In genomic region chr10:63986536-63986935, GRCh38 we compare ENCODE assay signal across 19 cellular contexts.
A peak's percentile ranks its signal among the peaks of the same experiment; 100 is the strongest.
DNase-seq lines count a peak whose midpoint lies in the region; ATAC-seq lines count a peak whose summit lies in the region.
"Had no signal": no experiment of that assay in that cellular context is flagged by ENCODE, and none has a peak within 500 bp of the region (broad histone marks: within the 10 kb centered on the region; RNA-seq: fewer than 3 reads in every experiment).

No MANE protein-coding gene starts in this region.

- H3K36me3 Mint-ChIP-seq in activated T-cell treated with anti-CD3 and anti-CD28 coated beads, Interleukin-2, amount 50 U/mL, for 4 hours (ENCODE audit: insufficient read depth) = no peaks in the 10 kb centered on the region
- H3K36me3 Mint-ChIP-seq: CD4-positive, alpha-beta memory T cell had no signal

- H3K27me3 ChIP-seq in trophoblast cell (ENCODE audit: insufficient read depth, low read length) = no peaks in the 10 kb centered on the region

- H3K14ac ChIP-seq in trophoblast cell (ENCODE audit: low read length) = no peak overlapping the region

- H2BK120ac ChIP-seq in trophoblast cell (ENCODE audit: insufficient read depth, low read length, poor library complexity) = no peak overlapping the region

- no peak for ATAC-seq in activated T-cell treated with anti-CD3 and anti-CD28 coated beads, Interleukin-2, amount 50 U/mL, for 4 hours
- ATAC-seq: A549, HCT116 had no signal

- peaks cover 16% of the 10 kb centered on the region for H3K9me3 ChIP-seq in trophoblast cell (ENCODE audit: insufficient read depth, low read depth, low read length)
- H3K9me3 ChIP-seq: A549 had no signal

- no peak overlapping the region for H2BK5ac ChIP-seq in trophoblast cell (ENCODE audit: low read depth, low read length, poor library complexity)

- no peak overlapping the region for H2AFZ ChIP-seq in trophoblast cell (ENCODE audit: insufficient read depth, low read length, poor library complexity)
- H2AFZ ChIP-seq: GM23248 had no signal

- no peak overlapping the region for H4K91ac ChIP-seq in trophoblast cell (ENCODE audit: low read depth, low read length)

- H3K23ac ChIP-seq in trophoblast cell (ENCODE audit: low read length) = no peak overlapping the region

- no peak overlapping the region for H3K18ac ChIP-seq in trophoblast cell (ENCODE audit: low read length)

- H4K8ac ChIP-seq in trophoblast cell (ENCODE audit: low read depth, low read length) = no peak overlapping the region

- H3K27ac ChIP-seq in trophoblast cell (ENCODE audit: low read depth, low read length) = no peak overlapping the region
- H3K27ac ChIP-seq: A549, GM23248 had no signal

- H3K4me2 ChIP-seq in trophoblast cell (ENCODE audit: low read length) = no peak overlapping the region
- H3K4me2 ChIP-seq: A549 had no signal

- no peaks in the 10 kb centered on the region for H3K9me3 Mint-ChIP-seq in activated T-cell treated with anti-CD3 and anti-CD28 coated beads, Interleukin-2, amount 50 U/mL, for 4 hours

- no peaks in the 10 kb centered on the region for H3K79me1 ChIP-seq in trophoblast cell (ENCODE audit: low read length)

- H3K4me1 ChIP-seq in trophoblast cell (ENCODE audit: control insufficient read depth in 1 of 2, insufficient read depth in 2 of 2, low read length in 2 of 2) = no peaks in the 10 kb centered on the region
- H3K4me1 ChIP-seq: A549 had no signal

- no peak overlapping the region for H2BK12ac ChIP-seq in trophoblast cell (ENCODE audit: low read length)

- in situ Hi-C loops in G401 (cut with HindIII; ENCODE audit: low sequenced_read_pairs) (no loop called here), SK-MEL-5 (cut with HindIII; ENCODE audit: low pct_unique_long_range_greater_than_20kb, low sequenced_read_pairs) (no loop called here)

- H3K4me3 Mint-ChIP-seq in activated T-cell treated with anti-CD3 and anti-CD28 coated beads, Interleukin-2, amount 50 U/mL, for 4 hours = no peak overlapping the region
- H3K4me3 Mint-ChIP-seq: CD4-positive, alpha-beta memory T cell; H9 had no signal

- intact Hi-C loops in head of caudate nucleus (cut with DNase I) = no loop called here

- H3K36me3 ChIP-seq in trophoblast cell (ENCODE audit: control insufficient read depth in 1 of 2, insufficient read depth in 2 of 2, low read length in 2 of 2) = no peaks in the 10 kb centered on the region

- no peak overlapping the region for H4K12ac ChIP-seq in trophoblast cell (ENCODE audit: low read depth, low read length)

- no peaks in the 10 kb centered on the region for H3K4me1 Mint-ChIP-seq in activated T-cell treated with anti-CD3 and anti-CD28 coated beads, Interleukin-2, amount 50 U/mL, for 4 hours (ENCODE audit: low read depth)
- H3K4me1 Mint-ChIP-seq: CD4-positive, alpha-beta memory T cell; H9 had no signal

- H3K27me3 Mint-ChIP-seq in activated T-cell treated with anti-CD3 and anti-CD28 coated beads, Interleukin-2, amount 50 U/mL, for 4 hours (ENCODE audit: low read depth) = no peaks in the 10 kb centered on the region

- no peak overlapping the region for H3K9ac ChIP-seq in trophoblast cell (ENCODE audit: low read length)
- H3K9ac ChIP-seq: GM23248 had no signal

- no peak overlapping the region for H3K4ac ChIP-seq in trophoblast cell (ENCODE audit: low read depth, low read length)

- H3K79me2 ChIP-seq in trophoblast cell (ENCODE audit: control insufficient read depth, insufficient read depth, low read length, poor library complexity) = no peaks in the 10 kb centered on the region

- DNase-seq in G401 (ENCODE audit: low spot score) (peak; percentile 83), SK-MEL-5 (ENCODE audit: low read depth, low spot score) (peak; percentile 11), cerebellum (ENCODE audit: low spot score) (peak; percentile 44), NCI-H187 (lab: John Stamatoyannopoulos, UW) (no peak), head of caudate nucleus (no peak), trophoblast cell (no peak)
- no peak for DNase-seq in activated T-cell treated with anti-CD3 and anti-CD28 coated beads, Interleukin-2, amount 50 U/mL, for 4 hours
- DNase-seq: 8988T; ACHN; AML-193; Calu3; CD4-positive, alpha-beta memory T cell; COR-L47; DMS53; DMS79 treated with DMSO at 0.1 percent for 48 hours; GM23248; H9 had no signal

- H2AK5ac ChIP-seq in trophoblast cell (ENCODE audit: low read length) = no peak overlapping the region

- H3K4me3 ChIP-seq in trophoblast cell (ENCODE audit: low read depth, low read length) = no peak overlapping the region
- H3K4me3 ChIP-seq: A549, GM23248 had no signal

- WGBS in trophoblast cell (ENCODE audit: extremely low coverage, insufficient coverage, insufficient read length) = no CpG with 5 or more reads among the region's 3 CpGs

Comparison
In these comparisons a context has a peak if more than half of its experiments do, and no peak if none do; other contexts are left out.
1. DNase-seq: peak in G401 (single experiment), SK-MEL-5 (single experiment) and cerebellum (single experiment); none in NCI-H187 (0 of 2), head of caudate nucleus (0 of 42), trophoblast cell (0 of 2) and activated T-cell treated with anti-CD3 and anti-CD28 coated beads, Interleukin-2, amount 50 U/mL, for 4 hours (single experiment).